ENCODE assay signal across 8 cellular contexts in genomic region chr1:115975569-115976061, GRCh38. TPM values are rescaled to one million over a fixed set of nuclear protein-coding genes. Genes with fewer than 3 reads are reported as not detected.
DNase-seq lines count a peak whose midpoint lies in the region; ATAC-seq, FAIRE-seq and TF ChIP-seq lines count a peak whose summit lies in the region.

No MANE protein-coding gene starts in this region.

- H3F3A ChIP-seq in MM.1S (ENCODE audit: insufficient read depth, low read length) (no peaks in the 10 kb centered on the region), neural cell (ENCODE audit: insufficient read depth, low read length, poor library complexity, severe bottlenecking) (no peaks in the 10 kb centered on the region)

- H4K20me1 ChIP-seq in MM.1S (ENCODE audit: insufficient read depth, low read length) (no peaks in the 10 kb centered on the region), neural cell (ENCODE audit: insufficient read depth) (no peaks in the 10 kb centered on the region)

- peak overlapping the region; percentile 61 for H2AFZ ChIP-seq in MM.1S (ENCODE audit: low read length)
- no peak overlapping the region for H2AFZ ChIP-seq in neural cell (ENCODE audit: low read depth, low read length)

- H3K4me2 ChIP-seq in MM.1S (ENCODE audit: low read depth, low read length) (peak overlapping the region; percentile 59), neural cell (ENCODE audit: low read length) (no peak overlapping the region)

- no peaks in the 10 kb centered on the region for H3K36me3 ChIP-seq in MM.1S (replicated peaks; ENCODE audit: insufficient read depth, low read length)
- no peaks in the 10 kb centered on the region for H3K36me3 ChIP-seq in effector memory CD4-positive, alpha-beta T cell (ENCODE audit: control insufficient read depth, insufficient read depth, low read length)
- no peaks in the 10 kb centered on the region for H3K36me3 ChIP-seq in neural cell (ENCODE audit: insufficient read depth, low read length)

- no peak for TF ChIP-seq CTCF in C4-2B (conservative IDR thresholded peaks at IDR 0.05)
- TF ChIP-seq CTCF in MM.1S (IDR thresholded peaks at IDR 0.05; ENCODE audit: low read length): no peak
- TF ChIP-seq CTCF in neural cell (IDR thresholded peaks at IDR 0.05; ENCODE audit: poor library complexity, severe bottlenecking): no peak

- H3K79me2 ChIP-seq in MM.1S (ENCODE audit: low read length): no peaks in the 10 kb centered on the region
- no peaks in the 10 kb centered on the region for H3K79me2 ChIP-seq in neural cell (replicated peaks; ENCODE audit: insufficient read depth, low read length)

- H3K27me3 ChIP-seq in MM.1S (replicated peaks; ENCODE audit: insufficient read depth, low read length): no peaks in the 10 kb centered on the region
- peaks cover 11% of the 10 kb centered on the region for H3K27me3 ChIP-seq in effector memory CD4-positive, alpha-beta T cell (replicated peaks; ENCODE audit: control insufficient read depth, insufficient read depth, low read length, poor library complexity, severe bottlenecking)
- peaks cover 21% of the 10 kb centered on the region for H3K27me3 ChIP-seq in neural cell (ENCODE audit: insufficient read depth, low read depth, low read length)

- peaks cover 3% of the 10 kb centered on the region; the same call in 1 of the 2 replicates for H3K4me1 ChIP-seq in MM.1S (ENCODE audit: low read length)
- H3K4me1 ChIP-seq in effector memory CD4-positive, alpha-beta T cell (ENCODE audit: control insufficient read depth, insufficient read depth, low read length, poor library complexity, severe bottlenecking): no peaks in the 10 kb centered on the region

- H3K9me3 ChIP-seq in MM.1S (replicated peaks; ENCODE audit: insufficient read depth, low read length) (no peaks in the 10 kb centered on the region), neural cell (ENCODE audit: low read length) (no peaks in the 10 kb centered on the region)
- H3K9me3 ChIP-seq in effector memory CD4-positive, alpha-beta T cell (ENCODE audit: control insufficient read depth, low read length): no peaks in the 10 kb centered on the region

- H3K9ac ChIP-seq in MM.1S (ENCODE audit: low read length) (peak overlapping the region; percentile 27; the same call in 1 of the 2 replicates), neural cell (ENCODE audit: low read length) (peak overlapping the region; percentile 46)

- H3K9me2 ChIP-seq in MM.1S (replicated peaks; ENCODE audit: insufficient read depth, low read length) (no peaks in the 10 kb centered on the region), neural cell (ENCODE audit: insufficient read depth, low read length) (no peaks in the 10 kb centered on the region)

- TF ChIP-seq EP300 in neural cell (conservative IDR thresholded peaks at IDR 0.05; ENCODE audit: poor library complexity, severe bottlenecking): no peak

- H3K4me3 ChIP-seq in MM.1S (ENCODE audit: low read length) (peak overlapping the region; percentile 52), neural cell (ENCODE audit: low read length) (peak overlapping the region; percentile 63)
- peak overlapping the region; percentile 68 for H3K4me3 ChIP-seq in effector memory CD4-positive, alpha-beta T cell (ENCODE audit: insufficient read depth, low read depth, low read length, poor library complexity, severe bottlenecking)

- no peak for TF ChIP-seq RAD21 in neural cell (conservative IDR thresholded peaks at IDR 0.05)

- no peak for ATAC-seq in HG02938 (IDR thresholded peaks at IDR 0.05; ENCODE audit: unreplicated experiment)

- no peak for FAIRE-seq in RCC 7860 (lab: Jason Lieb, UNC)

- H3K27ac ChIP-seq in C4-2B (peak overlapping the region; percentile 25; the same call in 1 of the 2 replicates), MM.1S (ENCODE audit: low read length) (peak overlapping the region; percentile 41; the same call in 1 of the 2 replicates), neural cell (ENCODE audit: low read length) (no peak overlapping the region)
- H3K27ac ChIP-seq in effector memory CD4-positive, alpha-beta T cell (ENCODE audit: insufficient read depth, low read length, poor library complexity, severe bottlenecking): no peak overlapping the region

- DNase-seq in MM.1S (no peak), HK-2 (ENCODE audit: unreplicated experiment) (no peak), UCSD-AML1 (lab: John Stamatoyannopoulos, UW; ENCODE audit: unreplicated experiment) (no peak), RCC 7860 (ENCODE audit: low spot score) (no peak)
- DNase-seq in effector memory CD4-positive, alpha-beta T cell: no peak

TF ChIP-seq in neural cell, 6 proteins besides CTCF, POLR2A, EP300 and RAD21:
- TF ChIP-seq REST (IDR thresholded peaks at IDR 0.05; ENCODE audit: borderline replicate concordance): no peak
- TF ChIP-seq SMC3 (conservative IDR thresholded peaks at IDR 0.05; ENCODE audit: poor library complexity): no peak
- TF ChIP-seq POLR2AphosphoS5 (IDR thresholded peaks at IDR 0.05): no peak
- no peak for TF ChIP-seq EZH2 (IDR thresholded peaks at IDR 0.05; ENCODE audit: borderline replicate concordance, insufficient read depth, low read length, poor library complexity, severe bottlenecking)
- TF ChIP-seq TAF1 (IDR thresholded peaks at IDR 0.05; ENCODE audit: low read depth): no peak
- TF ChIP-seq MXI1 (conservative IDR thresholded peaks at IDR 0.05; ENCODE audit: poor library complexity, severe bottlenecking): no peak
TF ChIP-seq in neural cell: peak in this region for 0.

RNA-seq across cellular contexts. Expression of gene SLC22A15, which starts 0.7 kb away (rescaled TPM):
- 1.7 and 3.1 TPM in 2 replicates for polyA plus RNA-seq in neural cell
- 2.4 and 3.2 TPM in 2 replicates for polyA minus RNA-seq in neural cell

Comparison
In these comparisons a context has a peak if more than half of its experiments do, and no peak if none do; other contexts are left out.
1. H3K27ac ChIP-seq: peak in C4-2B (single experiment) and MM.1S (single experiment); none in effector memory CD4-positive, alpha-beta T cell (single experiment) and neural cell (single experiment).
2. Peak in every context shown above with its lines, with median percentiles within 50 percentile points of each other: H3K4me3 ChIP-seq.